1 cellular context compared by ENCODE assay signal in the genomic region with DNA sequence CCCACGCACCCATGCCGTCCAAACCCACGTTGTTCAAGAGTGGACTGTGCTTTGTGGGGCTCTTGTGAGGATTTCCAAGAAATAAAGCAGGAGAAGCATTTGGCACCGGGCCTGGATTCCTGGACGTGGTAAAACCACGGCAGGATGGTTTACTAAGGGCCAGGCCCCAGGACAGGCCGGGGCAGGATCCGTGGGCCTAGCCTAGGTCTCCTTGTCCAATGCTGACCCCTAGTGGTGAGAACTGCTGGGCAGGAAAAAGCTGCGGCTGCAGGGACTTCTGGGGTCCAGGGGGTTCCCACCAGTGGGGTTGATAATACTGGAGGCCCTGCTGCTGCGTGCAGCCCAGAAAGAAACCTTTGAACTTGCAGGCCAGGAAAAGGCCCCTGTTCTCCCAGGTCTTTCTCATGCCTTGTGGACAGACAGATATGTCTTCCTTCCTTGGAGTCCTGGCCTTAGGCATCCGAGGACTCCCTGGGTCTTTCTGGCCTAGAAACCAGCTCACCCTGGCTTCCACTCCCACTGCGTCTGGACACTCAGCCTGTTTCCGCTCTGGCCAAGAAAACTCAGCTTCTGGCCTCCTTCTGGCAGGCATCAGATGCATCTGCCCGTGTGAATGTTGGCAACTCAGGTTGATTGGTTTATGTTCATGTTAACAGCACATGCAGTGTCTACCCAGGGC.
TF ChIP-seq lines count a peak whose summit lies in the region.

No MANE protein-coding gene starts in this region.

TF ChIP-seq in H1, 55 proteins besides CTCF, POLR2A, EP300 and RAD21 (continued from another document):
- no peak for TF ChIP-seq CBX5 (IDR thresholded peaks at IDR 0.05; ENCODE audit: low read depth, low read length)
- TF ChIP-seq HDAC2 (IDR thresholded peaks at IDR 0.05; ENCODE audit: borderline replicate concordance in 1 of 2, low read depth in 2 of 2, low read length in 2 of 2): 0 out of 4 replicates have a peak, but pooled peaks of 1 of the 2 experiments have one; percentile 46
- TF ChIP-seq E2F6 (IDR thresholded peaks at IDR 0.05): no peak
- no peak for TF ChIP-seq FOSL1 (IDR thresholded peaks at IDR 0.05; ENCODE audit: insufficient read depth, low read depth, low read length)
